24 cellular contexts compared by ENCODE assay signal in the genomic region with DNA sequence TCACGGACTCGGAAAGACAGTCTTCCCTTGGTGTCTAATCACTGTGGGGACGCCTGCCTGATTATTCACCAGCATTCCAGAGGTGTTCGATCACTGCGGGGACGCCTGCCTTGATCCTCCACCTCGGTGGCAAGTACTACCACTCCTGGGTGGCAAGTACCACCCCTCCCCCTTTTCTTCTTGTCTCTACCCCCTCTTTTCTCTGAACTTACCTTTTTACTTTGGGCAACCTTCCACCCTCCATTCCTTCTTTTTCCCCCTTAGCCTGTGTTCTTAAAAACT. TPM values are rescaled to one million over a fixed set of nuclear protein-coding genes. Genes with fewer than 3 reads are reported as not detected.
DNase-seq lines count a peak whose midpoint lies in the region; ATAC-seq, FAIRE-seq and TF ChIP-seq lines count a peak whose summit lies in the region.
"Had no signal": no experiment of that assay in that cellular context is flagged by ENCODE, and none has a peak within 500 bp of the region (broad histone marks: within the 10 kb centered on the region; RNA-seq: fewer than 3 reads in every experiment).

No MANE protein-coding gene starts in this region.

- H3F3A ChIP-seq in MM.1S (ENCODE audit: insufficient read depth, low read length) (no peaks in the 10 kb centered on the region), GM23248 (ENCODE audit: insufficient read depth) (no peaks in the 10 kb centered on the region)

- no peaks in the 10 kb centered on the region for H4K20me1 ChIP-seq in MM.1S (ENCODE audit: insufficient read depth, low read length)
- H4K20me1 ChIP-seq in K562 (replicated peaks; ENCODE audit: control insufficient read depth, insufficient read depth, low read length), result no peaks in the 10 kb centered on the region
- H4K20me1 ChIP-seq in GM23248 (ENCODE audit: insufficient read depth), result no peaks in the 10 kb centered on the region

- H3K27me3 ChIP-seq in MM.1S (replicated peaks; ENCODE audit: insufficient read depth, low read length), result no peaks in the 10 kb centered on the region
- H3K27me3 ChIP-seq in K562 (ENCODE audit: control insufficient read depth in 2 of 2, insufficient read depth in 2 of 2, low read length in 2 of 2), result no peaks in the 10 kb centered on the region
- no peaks in the 10 kb centered on the region for H3K27me3 ChIP-seq in GM23248 (replicated peaks; ENCODE audit: insufficient read depth)
- H3K27me3 ChIP-seq: colonic mucosa had no signal

- no peaks in the 10 kb centered on the region for H3K79me2 ChIP-seq in MM.1S (ENCODE audit: low read length)
- H3K79me2 ChIP-seq in K562 (ENCODE audit: control insufficient read depth, insufficient read depth, low read length), result no peaks in the 10 kb centered on the region
- H3K79me2 ChIP-seq in GM23248 (ENCODE audit: insufficient read depth), result no peaks in the 10 kb centered on the region

- POLR2A ChIA-PET in K562 (lab: Yijun Ruan, JAX), result no interaction called here

- H3K27me3 Mint-ChIP-seq in T-helper 2 cell treated with Interferon-gamma antibody and Interleukin-4, amounts not matched to agents 5 μg/mL and 100 μg/mL, for 36 hours (ENCODE audit: low read depth), result peaks cover 50% of the 10 kb centered on the region
- no peaks in the 10 kb centered on the region for H3K27me3 Mint-ChIP-seq in stimulated activated memory B cell treated with anti-CD40 and anti-IgM and Interleukin-4, amounts not matched to agents 10 μg/mL and 1 μg/mL and 100 μg/mL, for 72 hours
- H3K27me3 Mint-ChIP-seq: B cell had no signal

- peaks cover 8% of the 10 kb centered on the region for H3K9me3 Mint-ChIP-seq in T-helper 2 cell treated with Interferon-gamma antibody and Interleukin-4, amounts not matched to agents 5 μg/mL and 100 μg/mL, for 36 hours
- peaks cover 2% of the 10 kb centered on the region for H3K9me3 Mint-ChIP-seq in stimulated activated memory B cell treated with anti-CD40 and anti-IgM and Interleukin-4, amounts not matched to agents 10 μg/mL and 1 μg/mL and 100 μg/mL, for 72 hours
- H3K9me3 Mint-ChIP-seq: brain had no signal

- H3K4me3 ChIP-seq in MM.1S (ENCODE audit: low read length) (no peak overlapping the region), K562 (no peak overlapping the region), GM23248 (no peak overlapping the region)
- H3K4me3 ChIP-seq: colonic mucosa, left ventricle myocardium inferior, mucosa of descending colon, tibial artery had no signal

- H3K9ac ChIP-seq in MM.1S (ENCODE audit: low read length) (no peak overlapping the region), K562 (ENCODE audit: insufficient read depth in 1 of 2, low read depth in 2 of 2, low read length in 2 of 2) (no peak overlapping the region), GM23248 (no peak overlapping the region)

- intact Hi-C loops in K562 (cut with micrococcal nuclease), result no loop called here

- H3K4me3 Mint-ChIP-seq in T-helper 2 cell treated with Interferon-gamma antibody and Interleukin-4, amounts not matched to agents 5 μg/mL and 100 μg/mL, for 36 hours, result peak overlapping the region; percentile 60
- no peak overlapping the region for H3K4me3 Mint-ChIP-seq in stimulated activated memory B cell treated with anti-CD40 and anti-IgM and Interleukin-4, amounts not matched to agents 10 μg/mL and 1 μg/mL and 100 μg/mL, for 72 hours
- H3K4me3 Mint-ChIP-seq: B cell, brain, IgD-negative memory B cell had no signal

- peak overlapping the region; percentile 6 for H3K27ac Mint-ChIP-seq in T-helper 2 cell treated with Interferon-gamma antibody and Interleukin-4, amounts not matched to agents 5 μg/mL and 100 μg/mL, for 36 hours
- peak overlapping the region; percentile 45 for H3K27ac Mint-ChIP-seq in stimulated activated memory B cell treated with anti-CD40 and anti-IgM and Interleukin-4, amounts not matched to agents 10 μg/mL and 1 μg/mL and 100 μg/mL, for 72 hours
- H3K27ac Mint-ChIP-seq: B cell, brain had no signal

- BruUV-seq in K562 (replicated peaks; lab: Mats Ljungman, UMichigan), result no TSS peak

- H3K27ac ChIP-seq in MM.1S (ENCODE audit: low read length) (0 out of 2 replicates have a peak overlapping the region, but pooled peaks have one; percentile 59), K562 (ENCODE audit: extremely low read depth, low read depth, low read length) (no peak overlapping the region), GM23248 (no peak overlapping the region)
- H3K27ac ChIP-seq: colonic mucosa, left ventricle myocardium inferior, tibial artery had no signal

- TF ChIP-seq RAD21 in K562 (CRISPR knock-in tag; conservative IDR thresholded peaks at IDR 0.05 in 1 of 2, IDR thresholded peaks at IDR 0.05 in 1 of 2), result no peak

- WGBS in K562 (ENCODE audit: insufficient coverage, low coverage, missing lambda C conversion rate), result 53% methylated on average over 3 of the region's 7 CpGs
- WGBS in GM23248 (ENCODE audit: low coverage in 1 of 2, low lambda C conversion rate in 2 of 2, missing lambda C conversion rate in 2 of 2), 2 experiments, result 66 to 73% methylated on average over 7 of the region's 7 CpGs

- no peaks in the 10 kb centered on the region for H3K9me1 ChIP-seq in K562 (ENCODE audit: control insufficient read depth, insufficient read depth, low read length)

- H3K9me2 ChIP-seq in MM.1S (replicated peaks; ENCODE audit: insufficient read depth, low read length) (no peaks in the 10 kb centered on the region), GM23248 (ENCODE audit: insufficient read depth) (no peaks in the 10 kb centered on the region)

- H2AFZ ChIP-seq in MM.1S (ENCODE audit: low read length), result no peak overlapping the region
- peak overlapping the region; percentile 79 for H2AFZ ChIP-seq in K562 (ENCODE audit: low read depth, low read length)
- no peak overlapping the region for H2AFZ ChIP-seq in GM23248

- peaks cover 27% of the 10 kb centered on the region for H3K4me1 ChIP-seq in MM.1S (ENCODE audit: low read length)
- peaks cover 0 to 9% of the 10 kb centered on the region in 2 experiments; a peak in 3 of 5 replicates for H3K4me1 ChIP-seq in K562 (replicated peaks in 1 of 2; ENCODE audit: control insufficient read depth in 2 of 2, insufficient read depth in 2 of 2, low read length in 2 of 2)
- H3K4me1 ChIP-seq in GM23248 (ENCODE audit: insufficient read depth), result no peaks in the 10 kb centered on the region
- H3K4me1 ChIP-seq: colonic mucosa, left ventricle myocardium inferior, tibial artery had no signal

- peaks cover 34% of the 10 kb centered on the region for H3K4me1 Mint-ChIP-seq in T-helper 2 cell treated with Interferon-gamma antibody and Interleukin-4, amounts not matched to agents 5 μg/mL and 100 μg/mL, for 36 hours (ENCODE audit: low read depth)
- H3K4me1 Mint-ChIP-seq in stimulated activated memory B cell treated with anti-CD40 and anti-IgM and Interleukin-4, amounts not matched to agents 10 μg/mL and 1 μg/mL and 100 μg/mL, for 72 hours, result peaks cover 15% of the 10 kb centered on the region

- H3K36me3 Mint-ChIP-seq in T-helper 2 cell treated with Interferon-gamma antibody and Interleukin-4, amounts not matched to agents 5 μg/mL and 100 μg/mL, for 36 hours (ENCODE audit: low read depth), result peaks cover 4% of the 10 kb centered on the region
- no peaks in the 10 kb centered on the region for H3K36me3 Mint-ChIP-seq in stimulated activated memory B cell treated with anti-CD40 and anti-IgM and Interleukin-4, amounts not matched to agents 10 μg/mL and 1 μg/mL and 100 μg/mL, for 72 hours
- H3K36me3 Mint-ChIP-seq: brain had no signal

- no peak for TF ChIP-seq EP300 in K562 (IDR thresholded peaks at IDR 0.05; ENCODE audit: low read length)

- H3K4me2 ChIP-seq in MM.1S (ENCODE audit: low read depth, low read length) (no peak overlapping the region), K562 (ENCODE audit: insufficient read depth, low read length) (no peak overlapping the region), GM23248 (ENCODE audit: unreplicated experiment) (no peak overlapping the region)

- H3K9me3 ChIP-seq in MM.1S (replicated peaks; ENCODE audit: insufficient read depth, low read length), result no peaks in the 10 kb centered on the region
- no peaks in the 10 kb centered on the region for H3K9me3 ChIP-seq in K562 (replicated peaks; ENCODE audit: control insufficient read depth, insufficient read depth, low read depth, low read length)
- H3K9me3 ChIP-seq in GM23248 (ENCODE audit: low read depth), result no peaks in the 10 kb centered on the region
- H3K9me3 ChIP-seq: colonic mucosa, left ventricle myocardium inferior, mucosa of descending colon, tibial artery had no signal

- no peak for TF ChIP-seq POLR2A in K562 (conservative IDR thresholded peaks at IDR 0.05)

- ATAC-seq in K562, result no peak
- ATAC-seq in stimulated activated memory B cell treated with anti-CD40 and anti-IgM and Interleukin-4, amounts not matched to agents 10 μg/mL and 1 μg/mL and 100 μg/mL, for 72 hours, result no peak
- ATAC-seq: mucosa of descending colon had no signal

- in situ Hi-C loops in K562 (cut with MboI) (no loop called here), GM23248 (cut with MboI) (no loop called here)

- DNase-seq in T-helper 2 cell treated with Interferon-gamma antibody and Interleukin-4, amounts not matched to agents 5 μg/mL and 100 μg/mL, for 36 hours (ENCODE audit: low spot score), result no peak
- DNase-seq in T-helper 2 cell (no peak), MM.1S (no peak), K562 (ENCODE audit: extremely low read depth in 1 of 4, low spot score in 3 of 4) (no peak), dedifferentiated amniotic fluid mesenchymal stem cell (ENCODE audit: extremely low spot score) (no peak), GM23248 (no peak), GM03348 (ENCODE audit: low spot score) (no peak)
- DNase-seq: activated CD4-positive, alpha-beta T cell treated with anti-CD3 and anti-CD28 coated beads, Interleukin-2, amount 50 U/mL, for 48 hours; activated naive CD4-positive, alpha-beta T cell treated with anti-CD3 and anti-CD28 coated beads, Interleukin-2, amount 50 U/mL, for 16 hours; activated T-cell treated with anti-CD3 and anti-CD28 coated beads for 4 hours; colonic mucosa; GOT3; head of caudate nucleus; left ventricle myocardium inferior; mucosa of descending colon; NCI-H1694 treated with DMSO at 0.1 percent for 48 hours; SHP77; stimulated activated naive CD4-positive, alpha-beta T cell; tibial artery had no signal

- H3K36me3 ChIP-seq in MM.1S (replicated peaks; ENCODE audit: insufficient read depth, low read length) (no peaks in the 10 kb centered on the region), K562 (ENCODE audit: control insufficient read depth, insufficient read depth, low read length) (no peaks in the 10 kb centered on the region), GM23248 (ENCODE audit: low read depth) (no peaks in the 10 kb centered on the region)
- H3K36me3 ChIP-seq: colonic mucosa, left ventricle myocardium inferior, tibial artery had no signal

- TF ChIP-seq CTCF in MM.1S (IDR thresholded peaks at IDR 0.05; ENCODE audit: low read length), result no peak
- TF ChIP-seq CTCF in K562 (IDR thresholded peaks at IDR 0.05 in 2 of 3, conservative IDR thresholded peaks at IDR 0.05 in 1 of 3; ENCODE audit: insufficient read depth in 2 of 3, low read depth in 1 of 3, low read length in 3 of 3), result no peak

- FAIRE-seq in K562 (lab: Jason Lieb, UNC), result no peak
- FAIRE-seq: G401.6 had no signal

- CTCF ChIA-PET in K562 (lab: Yijun Ruan, JAX; ENCODE audit: low intra/inter-chr PET ratio), result no interaction called here

RNA-seq across cellular contexts. Expression of a gene that starts 12.0 kb away (rescaled TPM):
- 1.3 and 3.3 TPM in 2 replicates for total RNA-seq in K562 (2011; cell fraction: chromatin; rRNA removed; ENCODE audit: low replicate concordance)
- total RNA-seq in K562 (2011; cell fraction: nucleolus; rRNA removed), result 3.9 and 4.8 TPM in 2 replicates
- 2.0 and 3.5 TPM in 2 replicates for total RNA-seq in K562 (2011; cell fraction: nucleoplasm; rRNA removed)
- total RNA-seq in K562 (2014; rRNA removed) (0.69 TPM in 1 of 2 replicates, not detected in the other), K562 (2014; rRNA removed; fragmentation: Illumina TruSeq; extraction: Trizol) (0.29 and 0.44 TPM in 2 replicates), K562 (2015; rRNA removed; fragmentation: Illumina TruSeq; extraction: Trizol) (0.43 and 0.53 TPM in 2 replicates), K562 (2021) (0.89 and 1.3 TPM in 2 replicates)
- polyA plus RNA-seq in K562 (2011; rRNA removed) (1.4 and 14.3 TPM in 2 replicates), K562 (2014; fragmentation: Illumina TruSeq; extraction: Trizol) (0.27 and 0.36 TPM in 2 replicates), K562 (2014; fragmentation: Nextera tagmentation; extraction: Ambion mirVana) (under 1 TPM in 1 of 2 experiments, not detected in 1; 0.15 TPM), K562 (2014; rRNA removed) (0.05 and 0.70 TPM in 2 replicates), GM23248 (2016; fragmentation: Nextera tagmentation; extraction: Ambion mirVana) (98.8 and 106 TPM in 2 replicates)
- polyA plus RNA-seq in K562 (2011; cell fraction: cytosol; rRNA removed), result 1.3 and 16.1 TPM in 2 replicates
- polyA plus RNA-seq in K562 (2011; cell fraction: nucleus; rRNA removed), result 0.80 and 11.7 TPM in 2 replicates
- 0.91 and 2.0 TPM in 2 replicates for polyA plus RNA-seq in K562 (2012)
- polyA minus RNA-seq in K562 (2011; rRNA and poly(A)+ RNA removed), result 0.56 and 10.3 TPM in 2 replicates
- 1.6 and 11.6 TPM in 2 replicates for polyA minus RNA-seq in K562 (2011; cell fraction: cytosol; rRNA and poly(A)+ RNA removed)
- 1.2 and 8.9 TPM in 2 replicates for polyA minus RNA-seq in K562 (2011; cell fraction: nucleus; rRNA and poly(A)+ RNA removed)
- 82.7 and 129 TPM in 2 replicates for total RNA-seq in GM23248 (2014; rRNA removed; shearing (Covaris generic))

RNA-seq across cellular contexts. Expression of a gene that starts 33.6 kb away (rescaled TPM):
- 13.0 and 24.3 TPM in 2 replicates for total RNA-seq in K562 (2011; cell fraction: chromatin; rRNA removed; ENCODE audit: low replicate concordance)
- total RNA-seq in K562 (2011; cell fraction: nucleolus; rRNA removed), result 8.0 and 8.6 TPM in 2 replicates
- 10.9 and 13.4 TPM in 2 replicates for total RNA-seq in K562 (2011; cell fraction: nucleoplasm; rRNA removed)
- 11.6 and 12.0 TPM in 2 replicates for total RNA-seq in K562 (2014; rRNA removed)
- total RNA-seq in K562 (2014; rRNA removed; fragmentation: Illumina TruSeq; extraction: Trizol), result 16.9 and 19.4 TPM in 2 replicates
- 15.0 and 15.3 TPM in 2 replicates for total RNA-seq in K562 (2015; rRNA removed; fragmentation: Illumina TruSeq; extraction: Trizol)
- 11.1 and 12.0 TPM in 2 replicates for total RNA-seq in K562 (2021)
- polyA plus RNA-seq in K562 (2011; rRNA removed), result 19.6 and 21.6 TPM in 2 replicates
- 5.2 and 11.0 TPM in 2 replicates for polyA plus RNA-seq in K562 (2011; cell fraction: cytosol; rRNA removed)
- polyA plus RNA-seq in K562 (2011; cell fraction: nucleus; rRNA removed), result 5.0 and 9.6 TPM in 2 replicates
- 9.5 and 12.7 TPM in 2 replicates for polyA plus RNA-seq in K562 (2012)
- polyA plus RNA-seq in K562 (2014; fragmentation: Illumina TruSeq; extraction: Trizol), result 15.5 and 18.9 TPM in 2 replicates
- polyA plus RNA-seq in K562 (2014; fragmentation: Nextera tagmentation; extraction: Ambion mirVana), result 1 to 10 TPM; 5.7 to 7.3 TPM
- polyA plus RNA-seq in K562 (2014; rRNA removed), result 12.7 and 14.2 TPM in 2 replicates
- 16.9 and 29.5 TPM in 2 replicates for polyA minus RNA-seq in K562 (2011; rRNA and poly(A)+ RNA removed)
- polyA minus RNA-seq in K562 (2011; cell fraction: cytosol; rRNA and poly(A)+ RNA removed), result 11.5 and 13.6 TPM in 2 replicates
- 6.1 and 19.2 TPM in 2 replicates for polyA minus RNA-seq in K562 (2011; cell fraction: nucleus; rRNA and poly(A)+ RNA removed)
- 50.0 and 56.4 TPM in 2 replicates for total RNA-seq in GM23248 (2014; rRNA removed; shearing (Covaris generic))
- polyA plus RNA-seq in GM23248 (2016; fragmentation: Nextera tagmentation; extraction: Ambion mirVana), result 66.2 and 70.6 TPM in 2 replicates

Comparison
In these comparisons a context has a peak if more than half of its experiments do, and no peak if none do; other contexts are left out.
1. RNA of a gene that starts 12.0 kb away (total RNA-seq): 82.7 to 129 TPM in GM23248; 0.29 to 4.8 TPM in K562; every median in the first group is over 10 times any median in the second.